17 cellular contexts compared by ENCODE assay signal in genomic region chr1:72271555-72272096, GRCh38.
"Had no signal": no experiment of that assay in that cellular context is flagged by ENCODE, and none has a peak within 500 bp of the region (broad histone marks: within the 10 kb centered on the region; RNA-seq: fewer than 3 reads in every experiment).

No MANE protein-coding gene starts in this region.

- DNase-seq: effector CD8-positive, alpha-beta T cell; endodermal cell; foreskin fibroblast; gastrocnemius medialis; head of caudate nucleus; kidney; mesenchymal stem cell; mucosa of descending colon; naive B cell; stimulated activated CD4-positive, alpha-beta T cell treated with anti-CD3 and anti-CD28 coated beads, Interleukin-12 subunit alpha, Interleukin-12 subunit beta, amount 100 ng/mL, for 4 hours; stimulated activated CD4-positive, alpha-beta T cell treated with anti-CD3 and anti-CD28 coated beads, Interleukin-1b, Interleukin-23, amount 100 ng/mL, for 48 hours; stimulated activated CD4-positive, alpha-beta T cell treated with anti-CD3 and anti-CD28 coated beads, Interleukin-4, amount 100 ng/mL, for 1 hour; stimulated activated CD8-positive, alpha-beta memory T cell treated with anti-CD3 and anti-CD28 coated beads, Interleukin-4, amount 100 ng/mL, for 48 hours; stimulated activated naive CD4-positive, alpha-beta T cell; stomach; thyroid gland; trophoblast cell had no signal
